In genomic region chr10:44965104-44965503, GRCh38 we compare ENCODE assay signal across 1 cellular context.
TF ChIP-seq lines count a peak whose summit lies in the region.

No MANE protein-coding gene starts in this region.

TF ChIP-seq in H1, 55 proteins besides CTCF, POLR2A, EP300 and RAD21:
- TF ChIP-seq CHD1 (IDR thresholded peaks at IDR 0.05; ENCODE audit: low read depth, low read length) (no peak), BCL11A (IDR thresholded peaks at IDR 0.05; ENCODE audit: low read depth in 2 of 2, low read length in 2 of 2) (no peak), GABPA (IDR thresholded peaks at IDR 0.05; ENCODE audit: borderline replicate concordance, insufficient read depth, low read length) (no peak), MAX (IDR thresholded peaks at IDR 0.05) (no peak), SIN3A (conservative IDR thresholded peaks at IDR 0.05 in 1 of 2, IDR thresholded peaks at IDR 0.05 in 1 of 2; ENCODE audit: low read depth in 1 of 2, low read length in 2 of 2) (no peak), TAF1 (IDR thresholded peaks at IDR 0.05; ENCODE audit: low read depth, low read length) (no peak), NANOG (IDR thresholded peaks at IDR 0.05; ENCODE audit: insufficient read depth, low read depth, low read length, poor library complexity, severe bottlenecking) (no peak), SAP30 (IDR thresholded peaks at IDR 0.05; ENCODE audit: insufficient read depth, insufficient replicate concordance, low read length) (no peak), RXRA (IDR thresholded peaks at IDR 0.05; ENCODE audit: insufficient read depth, low read depth, low read length) (no peak), RBBP5 (IDR thresholded peaks at IDR 0.05; ENCODE audit: borderline replicate concordance, low read depth, low read length) (no peak), ATF2 (IDR thresholded peaks at IDR 0.05; ENCODE audit: low read length) (no peak), JUND (IDR thresholded peaks at IDR 0.05; ENCODE audit: low read length) (no peak), PHF8 (conservative IDR thresholded peaks at IDR 0.05; ENCODE audit: low read depth, low read length) (no peak), SIX5 (IDR thresholded peaks at IDR 0.05; ENCODE audit: low read depth, low read length) (no peak), KDM4A (IDR thresholded peaks at IDR 0.05; ENCODE audit: low read depth, low read length, severe bottlenecking) (no peak), NRF1 (IDR thresholded peaks at IDR 0.05; ENCODE audit: low read depth, low read length) (no peak), CHD7 (IDR thresholded peaks at IDR 0.05; ENCODE audit: insufficient replicate concordance, low read length) (no peak)
TF ChIP-seq in H1: peak in this region for 0.
